ENCODE assay signal across 34 cellular contexts in genomic region chr4:16837475-16837874, GRCh38.
"Had no signal": no experiment of that assay in that cellular context is flagged by ENCODE, and none has a peak within 500 bp of the region (broad histone marks: within the 10 kb centered on the region; RNA-seq: fewer than 3 reads in every experiment).

No MANE protein-coding gene starts in this region.

- H3K9me3 Mint-ChIP-seq: activated CD4-positive, alpha-beta memory T cell treated with anti-CD3 and anti-CD28 coated beads for 36 hours; activated CD4-positive, alpha-beta T cell treated with anti-CD3 and anti-CD28 coated beads, Interleukin-2, amount 10 ng/mL, durations not matched to agents 24 days and 14 days; activated naive CD4-positive, alpha-beta T cell treated with anti-CD3 and anti-CD28 coated beads, Interleukin-2, amount 10 ng/mL, durations not matched to agents 7 days and 5 days; activated naive CD4-positive, alpha-beta T cell treated with anti-CD3 and anti-CD28 coated beads, Interleukin-2, amount 50 U/mL, for 72 hours; activated naive CD8-positive, alpha-beta T cell treated with anti-CD3 and anti-CD28 coated beads, Interleukin-2, amount 10 ng/mL, durations not matched to agents 7 days and 5 days; activated T-helper 1 cell treated with anti-CD3 and anti-CD28 coated beads, Interleukin-12 subunit alpha, Interleukin-12 subunit beta, Interleukin-2, Interleukin-4 antibody, amounts not matched to agents 30 ng/mL and 10 ng/mL and 1 ng/mL, durations not matched to agents 14 hours and 24 hours and 36 hours; activated T-helper 2 cell treated with anti-CD3 and anti-CD28 coated beads, Interferon-gamma antibody, Interleukin-2, Interleukin-4, amounts not matched to agents 10 μg/mL and 5 μg/mL and 100 μg/mL, durations not matched to agents 14 hours and 24 hours and 36 hours; brain; central memory CD8-positive, alpha-beta T cell; dendritic cell treated with granulocyte-macrophage colony-stimulating factor and Interleukin-4, amounts not matched to agents 40 ng/mL and 50 ng/mL, for 4 days; endodermal cell; T-helper 2 cell treated with Interferon-gamma antibody and Interleukin-4, amounts not matched to agents 5 μg/mL and 100 μg/mL, for 36 hours had no signal

- H3K36me3 Mint-ChIP-seq: activated CD4-positive, alpha-beta memory T cell treated with anti-CD3 and anti-CD28 coated beads for 36 hours; activated CD8-positive, alpha-beta memory T cell treated with anti-CD3 and anti-CD28 coated beads, Interleukin-2, amount 10 ng/mL, durations not matched to agents 7 days and 5 days; activated naive CD4-positive, alpha-beta T cell treated with anti-CD3 and anti-CD28 coated beads, Interleukin-2, amount 10 ng/mL, durations not matched to agents 7 days and 5 days; activated naive CD4-positive, alpha-beta T cell treated with anti-CD3 and anti-CD28 coated beads, Interleukin-2, amount 50 U/mL, for 72 hours; activated naive CD8-positive, alpha-beta T cell treated with anti-CD3 and anti-CD28 coated beads, Interleukin-2, amount 10 ng/mL, durations not matched to agents 7 days and 5 days had no signal

- H3K4me1 ChIP-seq: ascending aorta, breast epithelium had no signal

- DNase-seq: activated CD4-positive, alpha-beta memory T cell treated with anti-CD3 and anti-CD28 coated beads for 36 hours; activated CD4-positive, alpha-beta T cell treated with anti-CD3 and anti-CD28 coated beads for 36 hours; activated CD4-positive, alpha-beta T cell treated with anti-CD3 and anti-CD28 coated beads, Interleukin-2, amount 10 ng/mL, durations not matched to agents 24 days and 14 days; activated CD4-positive, CD25-positive, alpha-beta regulatory T cell; activated CD4-positive, CD25-positive, alpha-beta regulatory T cell treated with anti-CD3 and anti-CD28 coated beads, Interleukin-2, amount 50 U/mL, for 72 hours; activated CD8-positive, alpha-beta memory T cell treated with anti-CD3 and anti-CD28 coated beads, Interleukin-2, amount 10 ng/mL, durations not matched to agents 7 days and 5 days; activated CD8-positive, alpha-beta memory T cell treated with anti-CD3 and anti-CD28 coated beads, Interleukin-2, amount 50 U/mL, for 4 hours; activated CD8-positive, alpha-beta T cell treated with anti-CD3 and anti-CD28 coated beads, Interleukin-2, amount 10 ng/mL, durations not matched to agents 7 days and 5 days; activated effector memory CD4-positive, alpha-beta T cell treated with anti-CD3 and anti-CD28 coated beads, Interleukin-2, amount 50 U/mL, for 16 hours; activated naive CD4-positive, alpha-beta T cell treated with anti-CD3 and anti-CD28 coated beads, Interleukin-2, amount 10 ng/mL, durations not matched to agents 7 days and 5 days; activated naive CD8-positive, alpha-beta T cell treated with anti-CD3 and anti-CD28 coated beads, Interleukin-2, amount 10 ng/mL, durations not matched to agents 7 days and 5 days; activated T-cell treated with anti-CD3 and anti-CD28 coated beads, Interleukin-2, amount 50 U/mL, for 1 hour; activated T-cell treated with anti-CD3 and anti-CD28 coated beads, Interleukin-2, amount 50 U/mL, for 48 hours; dorsolateral prefrontal cortex; effector memory CD4-positive, alpha-beta T cell; endodermal cell; foreskin fibroblast; head of caudate nucleus; T-helper 1 cell; T-helper 17 cell; T1000; WERI-Rb-1 had no signal

- ATAC-seq: activated CD4-positive, alpha-beta T cell treated with anti-CD3 and anti-CD28 coated beads for 36 hours; activated CD8-positive, alpha-beta memory T cell treated with anti-CD3 and anti-CD28 coated beads, Interleukin-2, amount 10 ng/mL, durations not matched to agents 7 days and 5 days; activated CD8-positive, alpha-beta T cell treated with anti-CD3 and anti-CD28 coated beads, Interleukin-2, amount 10 ng/mL, durations not matched to agents 7 days and 5 days; activated naive CD4-positive, alpha-beta T cell treated with anti-CD3 and anti-CD28 coated beads, Interleukin-2, amount 50 U/mL, for 72 hours; esophagus mucosa; T-helper 17 cell had no signal

- H3K4me1 Mint-ChIP-seq: activated CD4-positive, alpha-beta T cell treated with anti-CD3 and anti-CD28 coated beads for 36 hours; activated CD4-positive, alpha-beta T cell treated with anti-CD3 and anti-CD28 coated beads, Interleukin-2, amount 10 ng/mL, durations not matched to agents 24 days and 14 days; activated CD8-positive, alpha-beta memory T cell treated with anti-CD3 and anti-CD28 coated beads, Interleukin-2, amount 10 ng/mL, durations not matched to agents 7 days and 5 days; activated naive CD4-positive, alpha-beta T cell treated with anti-CD3 and anti-CD28 coated beads, Interleukin-2, amount 10 ng/mL, durations not matched to agents 7 days and 5 days; activated naive CD8-positive, alpha-beta T cell treated with anti-CD3 and anti-CD28 coated beads, Interleukin-2, amount 10 ng/mL, durations not matched to agents 7 days and 5 days; central memory CD8-positive, alpha-beta T cell; T-helper 17 cell had no signal

- H3K36me3 ChIP-seq: ascending aorta, breast epithelium, cardiac muscle cell, WERI-Rb-1 had no signal

- H3K4me3 ChIP-seq: ascending aorta, breast epithelium, cardiac muscle cell, coronary artery, dorsolateral prefrontal cortex had no signal

- H3K27ac ChIP-seq: ascending aorta, cardiac muscle cell, coronary artery, WERI-Rb-1 had no signal

- H3K4me3 Mint-ChIP-seq: activated CD4-positive, alpha-beta memory T cell treated with anti-CD3 and anti-CD28 coated beads for 36 hours; activated CD4-positive, alpha-beta T cell treated with anti-CD3 and anti-CD28 coated beads for 36 hours; activated CD4-positive, alpha-beta T cell treated with anti-CD3 and anti-CD28 coated beads, Interleukin-2, amount 10 ng/mL, durations not matched to agents 24 days and 14 days; activated CD8-positive, alpha-beta memory T cell treated with anti-CD3 and anti-CD28 coated beads, Interleukin-2, amount 10 ng/mL, durations not matched to agents 7 days and 5 days; activated CD8-positive, alpha-beta T cell treated with anti-CD3 and anti-CD28 coated beads, Interleukin-2, amount 10 ng/mL, durations not matched to agents 7 days and 5 days; activated naive CD4-positive, alpha-beta T cell treated with anti-CD3 and anti-CD28 coated beads, Interleukin-2, amount 10 ng/mL, durations not matched to agents 7 days and 5 days; activated naive CD8-positive, alpha-beta T cell treated with anti-CD3 and anti-CD28 coated beads, Interleukin-2, amount 10 ng/mL, durations not matched to agents 7 days and 5 days; activated T-helper 1 cell treated with anti-CD3 and anti-CD28 coated beads, Interleukin-12 subunit alpha, Interleukin-12 subunit beta, Interleukin-2, Interleukin-4 antibody, amounts not matched to agents 30 ng/mL and 10 ng/mL and 1 ng/mL, durations not matched to agents 14 hours and 24 hours and 36 hours; brain; central memory CD8-positive, alpha-beta T cell; dendritic cell treated with granulocyte-macrophage colony-stimulating factor and Interleukin-4, amounts not matched to agents 40 ng/mL and 50 ng/mL, for 4 days; endodermal cell; T-helper 17 cell; T-helper 2 cell treated with Interferon-gamma antibody and Interleukin-4, amounts not matched to agents 5 μg/mL and 100 μg/mL, for 36 hours had no signal

- H3K27ac Mint-ChIP-seq: activated CD4-positive, alpha-beta memory T cell treated with anti-CD3 and anti-CD28 coated beads for 36 hours; activated CD4-positive, alpha-beta T cell treated with anti-CD3 and anti-CD28 coated beads for 36 hours; activated CD4-positive, alpha-beta T cell treated with anti-CD3 and anti-CD28 coated beads, Interleukin-2, amount 10 ng/mL, durations not matched to agents 24 days and 14 days; activated CD8-positive, alpha-beta memory T cell treated with anti-CD3 and anti-CD28 coated beads, Interleukin-2, amount 10 ng/mL, durations not matched to agents 7 days and 5 days; activated CD8-positive, alpha-beta T cell treated with anti-CD3 and anti-CD28 coated beads, Interleukin-2, amount 10 ng/mL, durations not matched to agents 7 days and 5 days; activated naive CD4-positive, alpha-beta T cell treated with anti-CD3 and anti-CD28 coated beads, Interleukin-2, amount 10 ng/mL, durations not matched to agents 7 days and 5 days; activated naive CD4-positive, alpha-beta T cell treated with anti-CD3 and anti-CD28 coated beads, Interleukin-2, amount 50 U/mL, for 72 hours; activated naive CD8-positive, alpha-beta T cell treated with anti-CD3 and anti-CD28 coated beads, Interleukin-2, amount 10 ng/mL, durations not matched to agents 7 days and 5 days; activated T-helper 1 cell treated with anti-CD3 and anti-CD28 coated beads, Interleukin-12 subunit alpha, Interleukin-12 subunit beta, Interleukin-2, Interleukin-4 antibody, amounts not matched to agents 30 ng/mL and 10 ng/mL and 1 ng/mL, durations not matched to agents 14 hours and 24 hours and 36 hours; activated T-helper 2 cell treated with anti-CD3 and anti-CD28 coated beads, Interferon-gamma antibody, Interleukin-2, Interleukin-4, amounts not matched to agents 10 μg/mL and 5 μg/mL and 100 μg/mL, durations not matched to agents 14 hours and 24 hours and 36 hours; dendritic cell treated with granulocyte-macrophage colony-stimulating factor and Interleukin-4, amounts not matched to agents 40 ng/mL and 50 ng/mL, for 4 days; endodermal cell; T-helper 17 cell; T-helper 2 cell treated with Interferon-gamma antibody and Interleukin-4, amounts not matched to agents 5 μg/mL and 100 μg/mL, for 36 hours had no signal

- H3K27me3 Mint-ChIP-seq: activated CD8-positive, alpha-beta memory T cell treated with anti-CD3 and anti-CD28 coated beads, Interleukin-2, amount 10 ng/mL, durations not matched to agents 7 days and 5 days; activated naive CD4-positive, alpha-beta T cell treated with anti-CD3 and anti-CD28 coated beads, Interleukin-2, amount 10 ng/mL, durations not matched to agents 7 days and 5 days; brain; dendritic cell treated with granulocyte-macrophage colony-stimulating factor and Interleukin-4, amounts not matched to agents 40 ng/mL and 50 ng/mL, for 4 days; T-helper 17 cell had no signal

- H3K27me3 ChIP-seq: ascending aorta, breast epithelium, cardiac muscle cell, dorsolateral prefrontal cortex had no signal
